Comparison of ENCODE assay signal across 1 cellular context in the genomic region with DNA sequence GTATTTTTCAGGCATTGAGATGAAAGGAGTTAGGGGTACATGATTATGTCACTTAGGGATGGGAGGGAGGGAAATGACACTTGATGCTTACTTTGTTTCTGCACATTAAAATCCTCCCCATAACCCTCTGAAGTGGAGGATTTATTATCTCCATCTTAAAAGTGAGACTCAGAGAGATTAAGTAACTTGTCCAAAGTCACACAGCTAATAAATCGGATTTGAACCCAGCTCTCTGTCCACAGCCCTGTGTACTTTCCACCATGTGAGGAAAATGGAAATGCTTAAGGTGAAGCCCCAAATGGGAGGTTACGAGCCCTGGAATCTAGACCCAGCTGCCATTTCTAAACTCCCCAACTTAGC.
TF ChIP-seq lines count a peak whose summit lies in the region.

No MANE protein-coding gene starts in this region.

TF ChIP-seq in K562, 482 proteins besides CTCF, POLR2A, EP300 and RAD21 (continued from another document):
- no peak for TF ChIP-seq ZBTB12 (CRISPR knock-in tag; IDR thresholded peaks at IDR 0.05)
- TF ChIP-seq PYGO2 (tag; IDR thresholded peaks at IDR 0.05): no peak
- no peak for TF ChIP-seq CBX1 (IDR thresholded peaks at IDR 0.05; ENCODE audit: low read depth)
- no peak for TF ChIP-seq ZNF253 (CRISPR knock-in tag; conservative IDR thresholded peaks at IDR 0.05)
- TF ChIP-seq, protein P1, sequence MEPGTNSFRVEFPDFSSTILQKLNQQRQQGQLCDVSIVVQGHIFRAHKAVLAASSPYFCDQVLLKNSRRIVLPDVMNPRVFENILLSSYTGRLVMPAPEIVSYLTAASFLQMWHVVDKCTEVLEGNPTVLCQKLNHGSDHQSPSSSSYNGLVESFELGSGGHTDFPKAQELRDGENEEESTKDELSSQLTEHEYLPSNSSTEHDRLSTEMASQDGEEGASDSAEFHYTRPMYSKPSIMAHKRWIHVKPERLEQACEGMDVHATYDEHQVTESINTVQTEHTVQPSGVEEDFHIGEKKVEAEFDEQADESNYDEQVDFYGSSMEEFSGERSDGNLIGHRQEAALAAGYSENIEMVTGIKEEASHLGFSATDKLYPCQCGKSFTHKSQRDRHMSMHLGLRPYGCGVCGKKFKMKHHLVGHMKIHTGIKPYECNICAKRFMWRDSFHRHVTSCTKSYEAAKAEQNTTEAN (CRISPR knock-in tag; IDR thresholded peaks at IDR 0.05): 0 out of 2 replicates have a peak, but pooled peaks have one; percentile 18
- TF ChIP-seq ATF1 (CRISPR knock-in tag; IDR thresholded peaks at IDR 0.05): no peak
- TF ChIP-seq ATF1 (tag; IDR thresholded peaks at IDR 0.05): no peak
- no peak for TF ChIP-seq PREB (CRISPR knock-in tag; IDR thresholded peaks at IDR 0.05)
- no peak for TF ChIP-seq ZNF133 (CRISPR knock-in tag; IDR thresholded peaks at IDR 0.05)
- no peak for TF ChIP-seq ZFP91 (CRISPR knock-in tag; IDR thresholded peaks at IDR 0.05)
- TF ChIP-seq, protein P2, sequence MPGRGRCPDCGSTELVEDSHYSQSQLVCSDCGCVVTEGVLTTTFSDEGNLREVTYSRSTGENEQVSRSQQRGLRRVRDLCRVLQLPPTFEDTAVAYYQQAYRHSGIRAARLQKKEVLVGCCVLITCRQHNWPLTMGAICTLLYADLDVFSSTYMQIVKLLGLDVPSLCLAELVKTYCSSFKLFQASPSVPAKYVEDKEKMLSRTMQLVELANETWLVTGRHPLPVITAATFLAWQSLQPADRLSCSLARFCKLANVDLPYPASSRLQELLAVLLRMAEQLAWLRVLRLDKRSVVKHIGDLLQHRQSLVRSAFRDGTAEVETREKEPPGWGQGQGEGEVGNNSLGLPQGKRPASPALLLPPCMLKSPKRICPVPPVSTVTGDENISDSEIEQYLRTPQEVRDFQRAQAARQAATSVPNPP (IDR thresholded peaks at IDR 0.05; ENCODE audit: borderline replicate concordance, insufficient read depth, insufficient read length): no peak
- TF ChIP-seq ETV5 (CRISPR knock-in tag; IDR thresholded peaks at IDR 0.05; ENCODE audit: low read depth): no peak
- no peak for TF ChIP-seq SMC3 (conservative IDR thresholded peaks at IDR 0.05; ENCODE audit: insufficient read depth, low read depth, low read length)
- TF ChIP-seq ELK3 (CRISPR knock-in tag; IDR thresholded peaks at IDR 0.05): no peak
- no peak for TF ChIP-seq FIP1L1 (IDR thresholded peaks at IDR 0.05; ENCODE audit: low read depth, low read length, poor library complexity, severe bottlenecking)
- TF ChIP-seq ZKSCAN8 (CRISPR knock-in tag; IDR thresholded peaks at IDR 0.05): 0 out of 2 replicates have a peak, but pooled peaks have one; percentile 43
- TF ChIP-seq KDM1A (IDR thresholded peaks at IDR 0.05): peak; percentile 28 to 46; a peak in 2 of 4 replicates
- no peak for TF ChIP-seq TAF9B (IDR thresholded peaks at IDR 0.05; ENCODE audit: partially characterized antibody)
- TF ChIP-seq RBM25 (IDR thresholded peaks at IDR 0.05; ENCODE audit: low read depth, low read length, severe bottlenecking): peak; percentile 89
- TF ChIP-seq SMARCA5 (IDR thresholded peaks at IDR 0.05): 0 out of 2 replicates have a peak, but pooled peaks have one; percentile 48
- no peak for TF ChIP-seq ZNF766 (CRISPR knock-in tag; conservative IDR thresholded peaks at IDR 0.05)
- TF ChIP-seq CBFB (CRISPR knock-in tag; IDR thresholded peaks at IDR 0.05): no peak
TF ChIP-seq in K562: peak in this region for 8.
